ENCODE assay signal across 8 cellular contexts in genomic region chr1:92934395-92935378, GRCh38. TPM values are rescaled to one million over a fixed set of nuclear protein-coding genes. Genes with fewer than 3 reads are reported as not detected.
DNase-seq lines count a peak whose midpoint lies in the region; ATAC-seq, FAIRE-seq and TF ChIP-seq lines count a peak whose summit lies in the region.

No MANE protein-coding gene starts in this region.

- peak; percentile 83 for DNase-seq in DMS153 (lab: John Stamatoyannopoulos, UW)
- peak; percentile 97 for DNase-seq in NCI-H446 treated with DMSO at 0.1 percent for 48 hours (lab: John Stamatoyannopoulos, UW)
- DNase-seq in endothelial cell of umbilical vein (ENCODE audit: low read depth, low spot score), result peak; percentile 18
- no peak for DNase-seq in trophoblast cell
- no peak for DNase-seq in amniotic stem cell (lab: John Stamatoyannopoulos, UW)

- H3K79me1 ChIP-seq in trophoblast cell (ENCODE audit: low read length), result peaks cover 2% of the 10 kb centered on the region

- H3K27ac ChIP-seq in endothelial cell of umbilical vein (ENCODE audit: insufficient read depth, low read depth, low read length) (no peak overlapping the region), trophoblast cell (ENCODE audit: low read depth, low read length) (peak overlapping the region; percentile 53)

- no peak overlapping the region for H2BK12ac ChIP-seq in trophoblast cell (ENCODE audit: low read length)

- H2AK5ac ChIP-seq in trophoblast cell (ENCODE audit: low read length), result no peak overlapping the region

- peak overlapping the region; percentile 31 for H2BK5ac ChIP-seq in trophoblast cell (ENCODE audit: low read depth, low read length, poor library complexity)

- H3K4me1 ChIP-seq in endothelial cell of umbilical vein (ENCODE audit: control insufficient read depth, extremely low read depth, insufficient read depth, low read length) (no peaks in the 10 kb centered on the region), trophoblast cell (ENCODE audit: control insufficient read depth in 1 of 2, insufficient read depth in 2 of 2, low read length in 2 of 2) (peaks cover 4 to 8% of the 10 kb centered on the region in 2 experiments)

- no peak overlapping the region for H4K91ac ChIP-seq in trophoblast cell (ENCODE audit: low read depth, low read length)

- POLR2A ChIA-PET in endothelial cell of umbilical vein (lab: Charles Lee), result no interaction called here

- no peak overlapping the region for H4K12ac ChIP-seq in trophoblast cell (ENCODE audit: low read depth, low read length)

- intact Hi-C loops in endothelial cell of umbilical vein (cut with micrococcal nuclease), result no loop called here

- no peaks in the 10 kb centered on the region for H4K20me1 ChIP-seq in endothelial cell of umbilical vein (replicated peaks; ENCODE audit: control insufficient read depth, extremely low read depth, insufficient read depth, low read length)

- no peak overlapping the region for H3K14ac ChIP-seq in trophoblast cell (ENCODE audit: low read length)

- FAIRE-seq in endothelial cell of umbilical vein (lab: Jason Lieb, UNC), result peak; percentile 21

- CTCF ChIA-PET in endothelial cell of umbilical vein (lab: Charles Lee), result interaction anchor here (0.8 kb wide), 1 partner anchor 19 kb away, joined by 3 read pairs; no protein-coding TSS in a partner anchor

- no peak overlapping the region for H2BK120ac ChIP-seq in trophoblast cell (ENCODE audit: insufficient read depth, low read length, poor library complexity)

- WGBS in trophoblast cell (ENCODE audit: extremely low coverage, insufficient coverage, insufficient read length), result no CpG with 5 or more reads among the region's 5 CpGs

- peak overlapping the region; percentile 28 for H4K8ac ChIP-seq in trophoblast cell (ENCODE audit: low read depth, low read length)

- H3K79me2 ChIP-seq in endothelial cell of umbilical vein (ENCODE audit: control insufficient read depth, insufficient read depth, low read length), result no peaks in the 10 kb centered on the region
- no peaks in the 10 kb centered on the region for H3K79me2 ChIP-seq in trophoblast cell (ENCODE audit: control insufficient read depth, insufficient read depth, low read length, poor library complexity)

- H3K4me2 ChIP-seq in endothelial cell of umbilical vein (ENCODE audit: insufficient read depth, low read length) (no peak overlapping the region), trophoblast cell (ENCODE audit: low read length) (no peak overlapping the region)

- H3K9me3 ChIP-seq in endothelial cell of umbilical vein (replicated peaks; ENCODE audit: control insufficient read depth, insufficient read depth, low read length) (no peaks in the 10 kb centered on the region), trophoblast cell (ENCODE audit: insufficient read depth, low read depth, low read length) (no peaks in the 10 kb centered on the region)

- H2AFZ ChIP-seq in endothelial cell of umbilical vein (ENCODE audit: low read depth, low read length), result no peak overlapping the region
- no peak overlapping the region for H2AFZ ChIP-seq in trophoblast cell (ENCODE audit: insufficient read depth, low read length, poor library complexity)

- H3K9ac ChIP-seq in endothelial cell of umbilical vein (replicated peaks; ENCODE audit: extremely low read depth, insufficient read depth, low read length) (no peak overlapping the region), trophoblast cell (ENCODE audit: low read length) (no peak overlapping the region)

- no peak for ATAC-seq in GM21529 (IDR thresholded peaks at IDR 0.05; ENCODE audit: unreplicated experiment)
- ATAC-seq in GM19467 (IDR thresholded peaks at IDR 0.05; ENCODE audit: unreplicated experiment), result no peak
- ATAC-seq in HG03175 (IDR thresholded peaks at IDR 0.05; ENCODE audit: unreplicated experiment), result no peak

- no peak for TF ChIP-seq CTCF in endothelial cell of umbilical vein (IDR thresholded peaks at IDR 0.05; ENCODE audit: extremely low read depth in 1 of 2, insufficient read depth in 1 of 2, low read depth in 1 of 2, low read length in 2 of 2)

- no peaks in the 10 kb centered on the region for H3K36me3 ChIP-seq in endothelial cell of umbilical vein (ENCODE audit: control insufficient read depth in 2 of 2, extremely low read depth in 1 of 2, insufficient read depth in 2 of 2, low read length in 2 of 2)
- peaks cover 0 to 1% of the 10 kb centered on the region in 2 experiments for H3K36me3 ChIP-seq in trophoblast cell (ENCODE audit: control insufficient read depth in 1 of 2, insufficient read depth in 2 of 2, low read length in 2 of 2)

- no peak overlapping the region for H3K18ac ChIP-seq in trophoblast cell (ENCODE audit: low read length)

- H3K9me1 ChIP-seq in endothelial cell of umbilical vein (replicated peaks; ENCODE audit: control insufficient read depth, extremely low read depth, insufficient read depth, low read length), result no peaks in the 10 kb centered on the region

- dilution Hi-C loops in endothelial cell of umbilical vein (cut with MboI; ENCODE audit: extremely low pct_ligation_motif_present, low sequenced_read_pairs), result no loop called here

- H3K4ac ChIP-seq in trophoblast cell (ENCODE audit: low read depth, low read length), result no peak overlapping the region

- H3K4me3 ChIP-seq in endothelial cell of umbilical vein (replicated peaks in 1 of 3; ENCODE audit: insufficient read depth in 1 of 3, low read depth in 1 of 3, low read length in 3 of 3) (no peak overlapping the region), trophoblast cell (ENCODE audit: low read depth, low read length) (no peak overlapping the region)

- no peak for TF ChIP-seq POLR2A in endothelial cell of umbilical vein (IDR thresholded peaks at IDR 0.05; ENCODE audit: low read depth, low read length)

- BruUV-seq in endothelial cell of umbilical vein (replicated peaks; lab: Mats Ljungman, UMichigan), result no TSS peak

- H3K27me3 ChIP-seq in endothelial cell of umbilical vein (ENCODE audit: control insufficient read depth in 2 of 2, insufficient read depth in 2 of 2, low read length in 2 of 2) (peaks cover 0 to 2% of the 10 kb centered on the region in 2 experiments), trophoblast cell (ENCODE audit: insufficient read depth, low read length) (no peaks in the 10 kb centered on the region)

- no peak overlapping the region for H3K23ac ChIP-seq in trophoblast cell (ENCODE audit: low read length)

TF ChIP-seq in endothelial cell of umbilical vein, 7 proteins besides CTCF, POLR2A, EP300 and RAD21:
- TF ChIP-seq MAX (IDR thresholded peaks at IDR 0.05; ENCODE audit: insufficient read depth, insufficient read length) (no peak), POLR2AphosphoS5 (IDR thresholded peaks at IDR 0.05; ENCODE audit: insufficient read depth, low read depth, low read length) (no peak), MYC (IDR thresholded peaks at IDR 0.05; ENCODE audit: low read depth, low read length) (no peak), EZH2 (IDR thresholded peaks at IDR 0.05; ENCODE audit: borderline replicate concordance, low read depth, low read length, severe bottlenecking) (no peak), GATA2 (IDR thresholded peaks at IDR 0.05; ENCODE audit: insufficient read depth, insufficient read length, low read depth, low read length) (no peak), FOS (IDR thresholded peaks at IDR 0.05; ENCODE audit: borderline replicate concordance, insufficient read depth, low read length) (no peak), JUN (IDR thresholded peaks at IDR 0.05; ENCODE audit: borderline replicate concordance, insufficient read depth, insufficient read length, low read depth) (no peak)
TF ChIP-seq in endothelial cell of umbilical vein: peak in this region for 0.

RNA-seq across cellular contexts. Expression of gene DIPK1A, which starts 26.6 kb away (rescaled TPM):
- 0.62 and 0.93 TPM in 2 replicates for total RNA-seq in endothelial cell of umbilical vein
- 0.22 and 0.25 TPM in 2 replicates for polyA plus RNA-seq in endothelial cell of umbilical vein
- polyA plus RNA-seq in endothelial cell of umbilical vein (2011; cell fraction: cytosol; rRNA removed), result 0.44 and 0.45 TPM in 2 replicates
- 0.21 and 0.28 TPM in 2 replicates for polyA plus RNA-seq in endothelial cell of umbilical vein (2011; cell fraction: nucleus; rRNA removed)
- 0.80 and 1.2 TPM in 2 replicates for polyA plus RNA-seq in endothelial cell of umbilical vein (2012)
- 0.24 and 0.30 TPM in 2 replicates for polyA minus RNA-seq in endothelial cell of umbilical vein
- polyA minus RNA-seq in endothelial cell of umbilical vein (2011; cell fraction: cytosol; rRNA and poly(A)+ RNA removed), result 0.41 TPM
- polyA minus RNA-seq in endothelial cell of umbilical vein (2011; cell fraction: nucleus; rRNA and poly(A)+ RNA removed), result 0.29 and 0.43 TPM in 2 replicates
- polyA plus RNA-seq in trophoblast cell (2013), result 11.7 and 11.8 TPM in 2 replicates

Comparison
In these comparisons a context has a peak if more than half of its experiments do, and no peak if none do; other contexts are left out.
1. DNase-seq: peak in DMS153 (single experiment), NCI-H446 treated with DMSO at 0.1 percent for 48 hours (single experiment) and endothelial cell of umbilical vein (single experiment); none in trophoblast cell (0 of 2) and amniotic stem cell (single experiment).